Comparison of ENCODE assay signal across 8 cellular contexts in the genomic region with DNA sequence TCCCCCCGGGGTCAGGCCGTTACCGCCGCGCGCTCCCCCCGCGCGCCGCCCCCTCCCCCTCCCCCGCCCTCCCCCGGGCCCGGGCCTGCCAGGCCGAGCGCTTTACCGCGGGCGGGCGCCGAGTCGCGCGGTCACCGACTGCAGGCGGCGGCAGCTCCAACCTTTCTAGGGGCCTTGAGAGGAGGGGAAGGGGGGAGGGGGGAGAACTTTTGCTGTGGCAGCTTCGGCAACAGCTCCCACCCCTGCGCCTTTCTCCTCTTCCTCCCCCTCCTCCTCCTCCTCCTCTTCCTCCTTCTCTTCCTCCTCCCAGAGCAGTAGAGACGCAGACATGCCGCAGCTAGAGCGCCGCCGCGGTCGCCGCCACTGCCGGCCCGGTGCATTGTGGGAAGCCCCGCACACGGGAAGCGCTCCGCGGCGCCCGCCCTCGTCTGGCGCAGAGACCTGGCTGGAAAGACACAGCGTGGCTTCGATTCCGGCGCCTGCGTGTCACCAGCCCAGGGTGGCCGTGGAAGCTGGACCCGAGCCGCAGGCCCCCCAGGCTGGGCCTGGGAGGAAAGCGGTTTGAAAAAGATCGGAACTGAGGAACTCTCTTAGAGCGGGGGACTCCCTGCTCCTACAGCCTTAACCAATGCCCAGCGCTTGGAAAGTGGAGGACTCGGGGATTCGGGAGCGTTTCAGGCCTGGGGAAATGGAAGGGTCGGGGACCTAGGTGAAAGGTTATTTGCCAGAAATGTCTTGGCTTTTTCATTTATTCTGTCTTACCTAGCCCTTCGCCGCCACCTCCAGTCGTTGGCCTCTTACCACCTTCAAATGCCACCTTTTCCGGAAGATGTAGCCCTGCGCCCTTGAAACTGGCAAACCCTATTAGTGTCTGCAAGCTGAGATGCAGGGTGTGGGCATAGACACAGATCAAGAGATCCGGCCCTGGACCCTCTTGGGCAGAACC. TPM values are rescaled to one million over a fixed set of nuclear protein-coding genes. Genes with fewer than 3 reads are reported as not detected.
DNase-seq lines count a peak whose midpoint lies in the region; ATAC-seq and TF ChIP-seq lines count a peak whose summit lies in the region.

A gene with protein sequence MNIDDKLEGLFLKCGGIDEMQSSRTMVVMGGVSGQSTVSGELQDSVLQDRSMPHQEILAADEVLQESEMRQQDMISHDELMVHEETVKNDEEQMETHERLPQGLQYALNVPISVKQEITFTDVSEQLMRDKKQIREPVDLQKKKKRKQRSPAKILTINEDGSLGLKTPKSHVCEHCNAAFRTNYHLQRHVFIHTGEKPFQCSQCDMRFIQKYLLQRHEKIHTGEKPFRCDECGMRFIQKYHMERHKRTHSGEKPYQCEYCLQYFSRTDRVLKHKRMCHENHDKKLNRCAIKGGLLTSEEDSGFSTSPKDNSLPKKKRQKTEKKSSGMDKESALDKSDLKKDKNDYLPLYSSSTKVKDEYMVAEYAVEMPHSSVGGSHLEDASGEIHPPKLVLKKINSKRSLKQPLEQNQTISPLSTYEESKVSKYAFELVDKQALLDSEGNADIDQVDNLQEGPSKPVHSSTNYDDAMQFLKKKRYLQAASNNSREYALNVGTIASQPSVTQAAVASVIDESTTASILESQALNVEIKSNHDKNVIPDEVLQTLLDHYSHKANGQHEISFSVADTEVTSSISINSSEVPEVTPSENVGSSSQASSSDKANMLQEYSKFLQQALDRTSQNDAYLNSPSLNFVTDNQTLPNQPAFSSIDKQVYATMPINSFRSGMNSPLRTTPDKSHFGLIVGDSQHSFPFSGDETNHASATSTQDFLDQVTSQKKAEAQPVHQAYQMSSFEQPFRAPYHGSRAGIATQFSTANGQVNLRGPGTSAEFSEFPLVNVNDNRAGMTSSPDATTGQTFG (minus strand): TSS at position 330 of the 946 bp plus-strand sequence. CDS start 61,685 bp downstream, outside the sequence.

- no peaks in the 10 kb centered on the region for H3K27me3 Mint-ChIP-seq in activated T-cell treated with anti-CD3 and anti-CD28 coated beads, Interleukin-2, amount 50 U/mL, for 4 hours (ENCODE audit: low read depth)

- DNase-seq in DMS 273 treated with DMSO at 0.1 percent for 48 hours (lab: John Stamatoyannopoulos, UW) (peak; percentile 65), KBM-7 (peak; percentile 93), Panc1 (ENCODE audit: low read depth, low spot score) (no peak)
- peak; percentile 88 for DNase-seq in activated T-cell treated with anti-CD3 and anti-CD28 coated beads, Interleukin-2, amount 50 U/mL, for 4 hours
- DNase-seq in stimulated activated CD8-positive, alpha-beta memory T cell treated with anti-CD3 and anti-CD28 coated beads, Interleukin-7, amount 100 ng/mL, for 1 hour (ENCODE audit: low read depth in 2 of 2): peak; percentile 82 to 84

- H3K36me3 ChIP-seq in Panc1 (ENCODE audit: control insufficient read depth, insufficient read depth, low read length): peaks cover 2% of the 10 kb centered on the region; the same call in 1 of the 2 replicates
- H3K36me3 ChIP-seq in muscle layer of colon (ENCODE audit: insufficient read depth, low read length): no peaks in the 10 kb centered on the region

- H3K27me3 ChIP-seq in Panc1 (ENCODE audit: control insufficient read depth, insufficient read depth, low read length): no peaks in the 10 kb centered on the region
- H3K27me3 ChIP-seq in muscle layer of colon (ENCODE audit: control insufficient read depth in 1 of 2, insufficient read depth in 2 of 2, low read length in 2 of 2): no peaks in the 10 kb centered on the region

- peaks cover 8% of the 10 kb centered on the region for H3K36me3 Mint-ChIP-seq in activated T-cell treated with anti-CD3 and anti-CD28 coated beads, Interleukin-2, amount 50 U/mL, for 4 hours (ENCODE audit: insufficient read depth)

- BruUV-seq in Panc1 (replicated peaks; lab: Mats Ljungman, UMichigan): no TSS peak

- in situ Hi-C loops in KBM-7 (cut with MboI; ENCODE audit: low pct_unique_long_range_greater_than_20kb, low sequenced_read_pairs): no loop called here
- in situ Hi-C loops in Panc1 (cut with HindIII; ENCODE audit: low pct_unique_long_range_greater_than_20kb, low sequenced_read_pairs): no loop called here

- H3K4me1 ChIP-seq in Panc1 (ENCODE audit: control insufficient read depth, insufficient read depth, low read length) (peaks cover 14% of the 10 kb centered on the region), muscle layer of colon (ENCODE audit: insufficient read depth, low read length) (peaks cover 22% of the 10 kb centered on the region)

- H3K9me3 Mint-ChIP-seq in activated T-cell treated with anti-CD3 and anti-CD28 coated beads, Interleukin-2, amount 50 U/mL, for 4 hours: no peaks in the 10 kb centered on the region

- H3K9ac ChIP-seq in muscle layer of colon (ENCODE audit: low read length): peak within 1 kb of the TSS; percentile 85

- CTCF ChIA-PET in Panc1 (lab: Charles Lee): no interaction called here

- H3K27ac ChIP-seq in Panc1 (ENCODE audit: low read length) (peak within 1 kb of the TSS; percentile 97), muscle layer of colon (ENCODE audit: low read depth, low read length) (peak within 1 kb of the TSS; percentile 79)

- intact Hi-C loops in Panc1 (cut with micrococcal nuclease; ENCODE audit: unreplicated experiment): no loop called here

- TF ChIP-seq CTCF in Panc1 (IDR thresholded peaks at IDR 0.05): no peak

- H3K4me3 ChIP-seq in Panc1 (ENCODE audit: low read depth in 2 of 2, low read length in 2 of 2) (peak within 1 kb of the TSS; percentile 74 to 85), muscle layer of colon (ENCODE audit: low read depth in 1 of 2, low read length in 2 of 2) (peak within 1 kb of the TSS; percentile 86 to 95)

- peaks cover 39% of the 10 kb centered on the region for H3K4me1 Mint-ChIP-seq in activated T-cell treated with anti-CD3 and anti-CD28 coated beads, Interleukin-2, amount 50 U/mL, for 4 hours (ENCODE audit: low read depth)

- POLR2A ChIA-PET in Panc1 (lab: Charles Lee): interaction anchor here (0.6 to 0.8 kb wide), 4 partner anchors 12 to 488 kb away, joined by 3 to 6 read pairs (median 3); no protein-coding TSS in a partner anchor

- H3K9me3 ChIP-seq in Panc1 (ENCODE audit: control insufficient read depth, insufficient read depth, low read depth, low read length) (no peaks in the 10 kb centered on the region), muscle layer of colon (ENCODE audit: low read length) (no peaks in the 10 kb centered on the region)

- peak within 1 kb of the TSS; percentile 98 for H3K4me3 Mint-ChIP-seq in activated T-cell treated with anti-CD3 and anti-CD28 coated beads, Interleukin-2, amount 50 U/mL, for 4 hours

- peak; percentile 76 for ATAC-seq in GM21576 (IDR thresholded peaks at IDR 0.05; ENCODE audit: unreplicated experiment)
- ATAC-seq in Panc1: peak; percentile 97
- peak; percentile 94 to 95 for ATAC-seq in activated T-cell treated with anti-CD3 and anti-CD28 coated beads, Interleukin-2, amount 50 U/mL, for 4 hours
- peak; percentile 97 for ATAC-seq in esophagus mucosa

RNA-seq across cellular contexts. Expression of the gene that starts here (rescaled TPM):
- total RNA-seq in Panc1 (2021; ENCODE audit: unreplicated experiment) (55.8 TPM), esophagus mucosa (21.2 TPM)
- 19.2 TPM for polyA plus RNA-seq in Panc1 (2012; ENCODE audit: insufficient read length)
- 10 to 100 TPM; 28.9 to 31.1 (median 29.6) TPM for total RNA-seq in activated T-cell treated with anti-CD3 and anti-CD28 coated beads, Interleukin-2, amount 50 U/mL, for 4 hours
